Comparison of ENCODE assay signal across 12 cellular contexts in genomic region chr1:94806451-94806861, GRCh38. TPM values are rescaled to one million over a fixed set of nuclear protein-coding genes. Genes with fewer than 3 reads are reported as not detected.
A peak's percentile ranks its signal among the peaks of the same experiment; 100 is the strongest.
DNase-seq lines count a peak whose midpoint lies in the region; ATAC-seq and TF ChIP-seq lines count a peak whose summit lies in the region.
"Had no signal": no experiment of that assay in that cellular context is flagged by ENCODE, and none has a peak within 500 bp of the region (broad histone marks: within the 10 kb centered on the region; RNA-seq: fewer than 3 reads in every experiment).

No MANE protein-coding gene starts in this region.

- H3K4me3 ChIP-seq in breast epithelium = peak overlapping the region in 2 of 3 donors; percentile 8 to 25
- peak overlapping the region; percentile 34 for H3K4me3 ChIP-seq in SK-N-MC
- H3K4me3 ChIP-seq in fibroblast of the aortic adventitia (ENCODE audit: low read depth, low read length) = peak overlapping the region; percentile 2
- H3K4me3 ChIP-seq in transverse colon = no peak overlapping the region
- H3K4me3 ChIP-seq in BE2C (ENCODE audit: low read depth, low read length) = no peak overlapping the region

- TF ChIP-seq POLR2A in breast epithelium (IDR thresholded peaks at IDR 0.05) (no peak), transverse colon (IDR thresholded peaks at IDR 0.05) (no peak)

- H3K36me3 ChIP-seq in breast epithelium (no peaks in the 10 kb centered on the region), SK-N-MC (ENCODE audit: insufficient read depth, low read length) (no peaks in the 10 kb centered on the region), transverse colon (no peaks in the 10 kb centered on the region), BE2C (no peaks in the 10 kb centered on the region)
- H3K36me3 ChIP-seq: neutrophil had no signal

- H3K27ac ChIP-seq in breast epithelium = no peak overlapping the region
- peak overlapping the region; percentile 29 for H3K27ac ChIP-seq in SK-N-MC
- H3K27ac ChIP-seq in transverse colon = peak overlapping the region; percentile 44 to 75 (median 66)
- H3K27ac ChIP-seq: HL-60, neutrophil had no signal

- peaks cover 12% of the 10 kb centered on the region for H3K4me1 Mint-ChIP-seq in MCF 10A (ENCODE audit: insufficient read depth, unreplicated experiment)

- no peak for DNase-seq in breast epithelium (ENCODE audit: low spot score in 2 of 2)
- DNase-seq in MCF 10A (ENCODE audit: unreplicated experiment) = no peak
- no peak for DNase-seq in SK-N-MC (ENCODE audit: low read depth, low spot score)
- peak; percentile 59 for DNase-seq in fibroblast of the aortic adventitia (ENCODE audit: low read depth)
- no peak for DNase-seq in transverse colon
- DNase-seq in activated naive CD4-positive, alpha-beta T cell treated with anti-CD3 and anti-CD28 coated beads, Interleukin-2, amount 50 U/mL, for 72 hours (ENCODE audit: low spot score in 2 of 2) = no peak
- DNase-seq in activated gamma-delta T cell (lab: John Stamatoyannopoulos, UW) = no peak
- no peak for DNase-seq in BE2C

- TF ChIP-seq CTCF in breast epithelium (IDR thresholded peaks at IDR 0.05) = no peak
- TF ChIP-seq CTCF in MCF 10A (IDR thresholded peaks at IDR 0.05; ENCODE audit: unreplicated experiment) = no peak
- TF ChIP-seq CTCF in fibroblast of the aortic adventitia (IDR thresholded peaks at IDR 0.05; ENCODE audit: insufficient read depth, low read length) = no peak
- TF ChIP-seq CTCF in transverse colon (IDR thresholded peaks at IDR 0.05) = no peak
- TF ChIP-seq CTCF in BE2C (IDR thresholded peaks at IDR 0.05; ENCODE audit: low read depth, low read length) = no peak

- no peaks in the 10 kb centered on the region for H3K9me3 Mint-ChIP-seq in MCF 10A (ENCODE audit: unreplicated experiment)
- no peaks in the 10 kb centered on the region for H3K9me3 Mint-ChIP-seq in activated naive CD4-positive, alpha-beta T cell treated with anti-CD3 and anti-CD28 coated beads, Interleukin-2, amount 50 U/mL, for 72 hours
- H3K9me3 Mint-ChIP-seq: effector memory CD8-positive, alpha-beta T cell had no signal

- no peak overlapping the region for H3K27ac Mint-ChIP-seq in MCF 10A (ENCODE audit: low read depth, unreplicated experiment)
- no peak overlapping the region for H3K27ac Mint-ChIP-seq in activated naive CD4-positive, alpha-beta T cell treated with anti-CD3 and anti-CD28 coated beads, Interleukin-2, amount 50 U/mL, for 72 hours

- intact Hi-C loops in breast epithelium (cut with DNase I; ENCODE audit: low total_unique reads) (no loop called here), MCF 10A (cut with micrococcal nuclease) (loop anchor here (1.0 to 5.0 kb wide), 3 partner anchors 236 to 769 kb away; no protein-coding TSS in a partner anchor), transverse colon (cut with DNase I; ENCODE audit: low total_unique reads) (loop anchor here (5.0 to 10.0 kb wide), 2 partner anchors 284 to 472 kb away; no protein-coding TSS in a partner anchor)

- no peaks in the 10 kb centered on the region for H3K27me3 ChIP-seq in breast epithelium
- no peaks in the 10 kb centered on the region for H3K27me3 ChIP-seq in transverse colon
- no peaks in the 10 kb centered on the region for H3K27me3 ChIP-seq in BE2C
- H3K27me3 ChIP-seq: neutrophil had no signal

- in situ Hi-C loops in transverse colon (cut with MboI; ENCODE audit: low pct_ligation_motif_present in 1 of 4, low pct_unique_long_range_greater_than_20kb in 1 of 4, low sequenced_read_pairs in 3 of 4) = loop anchor here (10.0 to 25.0 kb wide), 2 partner anchors 282 to 744 kb away; no protein-coding TSS in a partner anchor

- no peak for TF ChIP-seq EP300 in transverse colon (IDR thresholded peaks at IDR 0.05; ENCODE audit: low read depth)

- no peak overlapping the region for H3K9ac ChIP-seq in SK-N-MC (ENCODE audit: insufficient read length)

- WGBS in transverse colon (ENCODE audit: low coverage in 1 of 2), 2 donors = 14 to 39% methylated on average over 1 to 5 of the region's 5 CpGs

- POLR2A ChIA-PET in MCF 10A (lab: Yijun Ruan, JAX) = interaction anchor here (0.6 to 1.8 kb wide), 9 partner anchors 19 to 307 kb away, joined by 3 to 6 read pairs (median 3); no protein-coding TSS in a partner anchor

- CTCF ChIA-PET in MCF 10A (lab: Yijun Ruan, JAX) = interaction anchor here (0.6 to 9.5 kb wide), 38 partner anchors 10 to 470 kb away, joined by 3 to 457 read pairs (median 5); partner anchors contain the start of gene RWDD3

- H3K9me3 ChIP-seq in breast epithelium (no peaks in the 10 kb centered on the region), SK-N-MC (ENCODE audit: low read depth, low read length) (no peaks in the 10 kb centered on the region), transverse colon (no peaks in the 10 kb centered on the region), BE2C (no peaks in the 10 kb centered on the region)
- H3K9me3 ChIP-seq: neutrophil had no signal

- no peaks in the 10 kb centered on the region for H3K27me3 Mint-ChIP-seq in MCF 10A (ENCODE audit: insufficient read depth, unreplicated experiment)

- H3K4me1 ChIP-seq in breast epithelium = peaks cover 0 to 6% of the 10 kb centered on the region in 2 donors
- H3K4me1 ChIP-seq in transverse colon = peaks cover 25 to 77% (median 50%) of the 10 kb centered on the region in 4 donors
- H3K4me1 ChIP-seq in BE2C = peaks cover 15% of the 10 kb centered on the region

- H3K4me3 Mint-ChIP-seq in MCF 10A (ENCODE audit: unreplicated experiment) = no peak overlapping the region

- BruUV-seq in MCF 10A (replicated peaks; lab: Mats Ljungman, UMichigan) = no TSS peak

- no peak for ATAC-seq in activated naive CD4-positive, alpha-beta T cell treated with anti-CD3 and anti-CD28 coated beads, Interleukin-2, amount 50 U/mL, for 72 hours

- no peaks in the 10 kb centered on the region for H3K36me3 Mint-ChIP-seq in MCF 10A (ENCODE audit: insufficient read depth, unreplicated experiment)
- no peaks in the 10 kb centered on the region for H3K36me3 Mint-ChIP-seq in activated naive CD4-positive, alpha-beta T cell treated with anti-CD3 and anti-CD28 coated beads, Interleukin-2, amount 50 U/mL, for 72 hours

RNA-seq across cellular contexts. Expression of gene SLC44A3, which starts 13.7 kb away (rescaled TPM):
- total RNA-seq in breast epithelium (10 to 100 TPM in 2 of 3 donors, 1 to 10 TPM in 1; 2.1 to 12.6 (median 10.5) TPM), MCF 10A (2022) (0.83 and 2.8 TPM in 2 replicates), fibroblast of the aortic adventitia (ENCODE audit: low replicate concordance) (1.6 and 2.9 TPM in 2 replicates), transverse colon (10 to 100 TPM; 20.6 to 60.5 (median 41.8) TPM)
- not detected for total RNA-seq in activated naive CD4-positive, alpha-beta T cell treated with anti-CD3 and anti-CD28 coated beads, Interleukin-2, amount 50 U/mL, for 72 hours
- polyA plus RNA-seq in BE2C (2012; ENCODE audit: insufficient read depth, insufficient read length, low read depth) = not detected
- total RNA-seq: A673 had no signal

Comparison
In these comparisons a context has a peak if more than half of its experiments do, and no peak if none do; other contexts are left out.
1. H3K27ac ChIP-seq: peak in SK-N-MC (single experiment) and transverse colon (4 of 4); none in breast epithelium (0 of 2).
2. H3K4me3 ChIP-seq: peak in breast epithelium (2 of 3), SK-N-MC (single experiment) and fibroblast of the aortic adventitia (single experiment); none in transverse colon (0 of 4) and BE2C (single experiment).